In the genomic region with DNA sequence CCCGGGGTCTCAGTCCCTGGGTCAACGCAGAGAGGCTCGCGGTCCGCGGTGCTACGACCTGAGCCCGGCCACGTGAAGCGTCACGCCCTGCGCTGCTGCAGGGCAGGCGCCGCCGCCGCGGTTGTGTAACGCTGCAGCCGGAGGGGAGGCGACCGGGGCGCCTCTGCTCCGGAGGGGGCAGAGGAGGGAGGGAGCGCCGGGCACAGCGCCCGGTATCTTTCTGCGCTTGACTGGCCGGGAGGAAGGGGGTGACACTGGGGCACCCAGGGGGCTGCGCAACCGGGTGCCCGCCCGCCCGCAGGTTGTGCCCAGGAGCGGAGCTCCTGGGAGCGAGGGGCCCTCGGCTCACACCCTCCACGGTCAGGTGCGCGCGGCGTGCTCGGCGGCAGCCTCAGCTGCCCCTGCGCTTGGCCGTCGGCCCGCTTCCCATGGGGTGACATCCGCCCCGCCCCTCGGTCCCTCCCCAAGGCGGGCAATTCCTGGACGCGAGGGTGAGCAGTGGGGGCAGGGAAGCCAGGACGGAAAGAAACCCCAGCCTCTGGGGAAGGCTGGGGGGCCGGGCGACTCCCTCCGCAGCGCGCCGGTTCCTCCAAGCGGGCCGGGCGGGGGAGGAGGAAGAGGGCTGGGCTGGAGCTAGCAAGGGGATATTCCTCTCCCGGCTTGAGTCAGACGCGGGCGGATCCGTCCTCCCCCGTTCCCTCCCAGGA, we compare ENCODE assay signal across 1 cellular context.
TF ChIP-seq lines count a peak whose summit lies in the region.

No MANE protein-coding gene starts in this region.

TF ChIP-seq in HEK293, 187 proteins besides CTCF, POLR2A, EP300 and RAD21 (continued from another document and continues in another):
- TF ChIP-seq, protein P1, sequence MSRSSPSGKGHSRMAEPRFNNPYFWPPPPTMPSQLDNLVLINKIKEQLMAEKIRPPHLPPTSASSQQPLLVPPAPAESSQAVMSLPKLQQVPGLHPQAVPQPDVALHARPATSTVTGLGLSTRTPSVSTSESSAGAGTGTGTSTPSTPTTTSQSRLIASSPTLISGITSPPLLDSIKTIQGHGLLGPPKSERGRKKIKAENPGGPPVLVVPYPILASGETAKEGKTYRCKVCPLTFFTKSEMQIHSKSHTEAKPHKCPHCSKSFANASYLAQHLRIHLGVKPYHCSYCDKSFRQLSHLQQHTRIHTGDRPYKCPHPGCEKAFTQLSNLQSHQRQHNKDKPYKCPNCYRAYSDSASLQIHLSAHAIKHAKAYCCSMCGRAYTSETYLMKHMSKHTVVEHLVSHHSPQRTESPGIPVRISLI (tag by site-specific recombination; IDR thresholded peaks at IDR 0.05): no peak; the same call in 1 of the 2 replicates
- TF ChIP-seq SP7 (tag by site-specific recombination; IDR thresholded peaks at IDR 0.05) (peak; percentile 94), ZFHX2 (tag by site-specific recombination; conservative IDR thresholded peaks at IDR 0.05) (peak; percentile 88), EGR2 (tag by site-specific recombination; IDR thresholded peaks at IDR 0.05; ENCODE audit: low read depth) (peak; percentile 92), ZNF2 (tag by site-specific recombination; IDR thresholded peaks at IDR 0.05) (peak; percentile 78), ZNF292 (tag by site-specific recombination; IDR thresholded peaks at IDR 0.05; ENCODE audit: borderline replicate concordance, low read depth) (no peak), ZNF114 (tag by site-specific recombination; IDR thresholded peaks at IDR 0.05) (no peak), ZNF610 (tag by site-specific recombination; IDR thresholded peaks at IDR 0.05; ENCODE audit: borderline replicate concordance) (peak; percentile 80), OSR2 (tag by site-specific recombination; IDR thresholded peaks at IDR 0.05) (peak; percentile 94), ZNF510 (tag by site-specific recombination; IDR thresholded peaks at IDR 0.05; ENCODE audit: insufficient replicate concordance) (no peak), YY1 (tag by site-specific recombination; IDR thresholded peaks at IDR 0.05) (peak; percentile 36; the same call in 1 of the 2 replicates), ZNF37A (tag by site-specific recombination; IDR thresholded peaks at IDR 0.05) (no peak), ZNF501 (tag by site-specific recombination; IDR thresholded peaks at IDR 0.05) (peak; percentile 95), ZEB2 (tag by site-specific recombination; IDR thresholded peaks at IDR 0.05) (peak; percentile 98), OVOL3 (tag by site-specific recombination; IDR thresholded peaks at IDR 0.05) (0 out of 2 replicates have a peak, but pooled peaks have one; percentile 39), ZNF555 (tag by site-specific recombination; conservative IDR thresholded peaks at IDR 0.05) (no peak), ZNF394 (tag by site-specific recombination; IDR thresholded peaks at IDR 0.05; ENCODE audit: borderline replicate concordance) (peak; percentile 62; the same call in 1 of the 2 replicates), BCL11A (tag by site-specific recombination; IDR thresholded peaks at IDR 0.05; ENCODE audit: low read depth) (peak; percentile 89), ZBTB8A (tag by site-specific recombination; IDR thresholded peaks at IDR 0.05) (peak; percentile 99), GLIS1 (tag by site-specific recombination; IDR thresholded peaks at IDR 0.05) (peak; percentile 99), KLF1 (tag by site-specific recombination; IDR thresholded peaks at IDR 0.05) (peak; percentile 98), IKZF3 (tag by site-specific recombination; IDR thresholded peaks at IDR 0.05) (peak; percentile 100), ZNF660 (tag by site-specific recombination; IDR thresholded peaks at IDR 0.05) (peak; percentile 71), ZNF629 (tag by site-specific recombination; IDR thresholded peaks at IDR 0.05) (peak; percentile 90), ZIC2 (tag by site-specific recombination; IDR thresholded peaks at IDR 0.05) (peak; percentile 99), FEZF1 (tag by site-specific recombination; IDR thresholded peaks at IDR 0.05) (peak; percentile 37; the same call in 1 of the 2 replicates), MYNN (tag by site-specific recombination; IDR thresholded peaks at IDR 0.05; ENCODE audit: borderline replicate concordance) (peak; percentile 34; the same call in 1 of the 2 replicates), ZNF19 (tag by site-specific recombination; IDR thresholded peaks at IDR 0.05; ENCODE audit: low read depth) (no peak), ZBTB48 (tag by site-specific recombination; IDR thresholded peaks at IDR 0.05) (peak; percentile 81), ZNF707 (tag by site-specific recombination; IDR thresholded peaks at IDR 0.05) (no peak), ZNF324 (tag by site-specific recombination; IDR thresholded peaks at IDR 0.05) (peak; percentile 75), SP3 (tag by site-specific recombination; IDR thresholded peaks at IDR 0.05) (peak; percentile 96), MZF1 (tag by site-specific recombination; IDR thresholded peaks at IDR 0.05; ENCODE audit: borderline replicate concordance) (peak; percentile 98)
- TF ChIP-seq, protein P2, sequence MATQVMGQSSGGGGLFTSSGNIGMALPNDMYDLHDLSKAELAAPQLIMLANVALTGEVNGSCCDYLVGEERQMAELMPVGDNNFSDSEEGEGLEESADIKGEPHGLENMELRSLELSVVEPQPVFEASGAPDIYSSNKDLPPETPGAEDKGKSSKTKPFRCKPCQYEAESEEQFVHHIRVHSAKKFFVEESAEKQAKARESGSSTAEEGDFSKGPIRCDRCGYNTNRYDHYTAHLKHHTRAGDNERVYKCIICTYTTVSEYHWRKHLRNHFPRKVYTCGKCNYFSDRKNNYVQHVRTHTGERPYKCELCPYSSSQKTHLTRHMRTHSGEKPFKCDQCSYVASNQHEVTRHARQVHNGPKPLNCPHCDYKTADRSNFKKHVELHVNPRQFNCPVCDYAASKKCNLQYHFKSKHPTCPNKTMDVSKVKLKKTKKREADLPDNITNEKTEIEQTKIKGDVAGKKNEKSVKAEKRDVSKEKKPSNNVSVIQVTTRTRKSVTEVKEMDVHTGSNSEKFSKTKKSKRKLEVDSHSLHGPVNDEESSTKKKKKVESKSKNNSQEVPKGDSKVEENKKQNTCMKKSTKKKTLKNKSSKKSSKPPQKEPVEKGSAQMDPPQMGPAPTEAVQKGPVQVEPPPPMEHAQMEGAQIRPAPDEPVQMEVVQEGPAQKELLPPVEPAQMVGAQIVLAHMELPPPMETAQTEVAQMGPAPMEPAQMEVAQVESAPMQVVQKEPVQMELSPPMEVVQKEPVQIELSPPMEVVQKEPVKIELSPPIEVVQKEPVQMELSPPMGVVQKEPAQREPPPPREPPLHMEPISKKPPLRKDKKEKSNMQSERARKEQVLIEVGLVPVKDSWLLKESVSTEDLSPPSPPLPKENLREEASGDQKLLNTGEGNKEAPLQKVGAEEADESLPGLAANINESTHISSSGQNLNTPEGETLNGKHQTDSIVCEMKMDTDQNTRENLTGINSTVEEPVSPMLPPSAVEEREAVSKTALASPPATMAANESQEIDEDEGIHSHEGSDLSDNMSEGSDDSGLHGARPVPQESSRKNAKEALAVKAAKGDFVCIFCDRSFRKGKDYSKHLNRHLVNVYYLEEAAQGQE (tag by site-specific recombination; IDR thresholded peaks at IDR 0.05): peak; percentile 35; the same call in 1 of the 2 replicates
- TF ChIP-seq, protein P3, sequence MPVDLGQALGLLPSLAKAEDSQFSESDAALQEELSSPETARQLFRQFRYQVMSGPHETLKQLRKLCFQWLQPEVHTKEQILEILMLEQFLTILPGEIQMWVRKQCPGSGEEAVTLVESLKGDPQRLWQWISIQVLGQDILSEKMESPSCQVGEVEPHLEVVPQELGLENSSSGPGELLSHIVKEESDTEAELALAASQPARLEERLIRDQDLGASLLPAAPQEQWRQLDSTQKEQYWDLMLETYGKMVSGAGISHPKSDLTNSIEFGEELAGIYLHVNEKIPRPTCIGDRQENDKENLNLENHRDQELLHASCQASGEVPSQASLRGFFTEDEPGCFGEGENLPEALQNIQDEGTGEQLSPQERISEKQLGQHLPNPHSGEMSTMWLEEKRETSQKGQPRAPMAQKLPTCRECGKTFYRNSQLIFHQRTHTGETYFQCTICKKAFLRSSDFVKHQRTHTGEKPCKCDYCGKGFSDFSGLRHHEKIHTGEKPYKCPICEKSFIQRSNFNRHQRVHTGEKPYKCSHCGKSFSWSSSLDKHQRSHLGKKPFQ (tag by site-specific recombination; IDR thresholded peaks at IDR 0.05): peak; percentile 92
- TF ChIP-seq, protein P4, sequence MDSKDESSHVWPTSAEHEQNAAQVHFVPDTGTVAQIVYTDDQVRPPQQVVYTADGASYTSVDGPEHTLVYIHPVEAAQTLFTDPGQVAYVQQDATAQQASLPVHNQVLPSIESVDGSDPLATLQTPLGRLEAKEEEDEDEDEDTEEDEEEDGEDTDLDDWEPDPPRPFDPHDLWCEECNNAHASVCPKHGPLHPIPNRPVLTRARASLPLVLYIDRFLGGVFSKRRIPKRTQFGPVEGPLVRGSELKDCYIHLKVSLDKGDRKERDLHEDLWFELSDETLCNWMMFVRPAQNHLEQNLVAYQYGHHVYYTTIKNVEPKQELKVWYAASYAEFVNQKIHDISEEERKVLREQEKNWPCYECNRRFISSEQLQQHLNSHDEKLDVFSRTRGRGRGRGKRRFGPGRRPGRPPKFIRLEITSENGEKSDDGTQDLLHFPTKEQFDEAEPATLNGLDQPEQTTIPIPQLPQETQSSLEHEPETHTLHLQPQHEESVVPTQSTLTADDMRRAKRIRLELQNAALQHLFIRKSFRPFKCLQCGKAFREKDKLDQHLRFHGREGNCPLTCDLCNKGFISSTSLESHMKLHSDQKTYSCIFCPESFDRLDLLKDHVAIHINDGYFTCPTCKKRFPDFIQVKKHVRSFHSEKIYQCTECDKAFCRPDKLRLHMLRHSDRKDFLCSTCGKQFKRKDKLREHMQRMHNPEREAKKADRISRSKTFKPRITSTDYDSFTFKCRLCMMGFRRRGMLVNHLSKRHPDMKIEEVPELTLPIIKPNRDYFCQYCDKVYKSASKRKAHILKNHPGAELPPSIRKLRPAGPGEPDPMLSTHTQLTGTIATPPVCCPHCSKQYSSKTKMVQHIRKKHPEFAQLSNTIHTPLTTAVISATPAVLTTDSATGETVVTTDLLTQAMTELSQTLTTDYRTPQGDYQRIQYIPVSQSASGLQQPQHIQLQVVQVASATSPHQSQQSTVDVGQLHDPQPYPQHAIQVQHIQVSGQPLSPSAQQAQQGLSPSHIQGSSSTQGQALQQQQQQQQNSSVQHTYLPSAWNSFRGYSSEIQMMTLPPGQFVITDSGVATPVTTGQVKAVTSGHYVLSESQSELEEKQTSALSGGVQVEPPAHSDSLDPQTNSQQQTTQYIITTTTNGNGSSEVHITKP (tag by site-specific recombination; IDR thresholded peaks at IDR 0.05): peak; percentile 95
- TF ChIP-seq, protein P5, sequence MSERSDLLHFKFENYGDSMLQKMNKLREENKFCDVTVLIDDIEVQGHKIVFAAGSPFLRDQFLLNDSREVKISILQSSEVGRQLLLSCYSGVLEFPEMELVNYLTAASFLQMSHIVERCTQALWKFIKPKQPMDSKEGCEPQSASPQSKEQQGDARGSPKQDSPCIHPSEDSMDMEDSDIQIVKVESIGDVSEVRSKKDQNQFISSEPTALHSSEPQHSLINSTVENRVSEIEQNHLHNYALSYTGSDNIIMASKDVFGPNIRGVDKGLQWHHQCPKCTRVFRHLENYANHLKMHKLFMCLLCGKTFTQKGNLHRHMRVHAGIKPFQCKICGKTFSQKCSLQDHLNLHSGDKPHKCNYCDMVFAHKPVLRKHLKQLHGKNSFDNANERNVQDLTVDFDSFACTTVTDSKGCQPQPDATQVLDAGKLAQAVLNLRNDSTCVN (tag by site-specific recombination; optimal IDR thresholded peaks at IDR 0.05): peak; percentile 98
- TF ChIP-seq, protein P6, sequence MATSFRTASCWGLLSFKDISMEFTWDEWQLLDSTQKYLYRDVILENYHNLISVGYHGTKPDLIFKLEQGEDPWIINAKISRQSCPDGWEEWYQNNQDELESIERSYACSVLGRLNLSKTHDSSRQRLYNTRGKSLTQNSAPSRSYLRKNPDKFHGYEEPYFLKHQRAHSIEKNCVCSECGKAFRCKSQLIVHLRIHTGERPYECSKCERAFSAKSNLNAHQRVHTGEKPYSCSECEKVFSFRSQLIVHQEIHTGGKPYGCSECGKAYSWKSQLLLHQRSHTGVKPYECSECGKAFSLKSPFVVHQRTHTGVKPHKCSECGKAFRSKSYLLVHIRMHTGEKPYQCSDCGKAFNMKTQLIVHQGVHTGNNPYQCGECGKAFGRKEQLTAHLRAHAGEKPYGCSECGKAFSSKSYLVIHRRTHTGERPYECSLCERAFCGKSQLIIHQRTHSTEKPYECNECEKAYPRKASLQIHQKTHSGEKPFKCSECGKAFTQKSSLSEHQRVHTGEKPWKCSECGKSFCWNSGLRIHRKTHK (tag by site-specific recombination; IDR thresholded peaks at IDR 0.05): no peak
- TF ChIP-seq, protein P7, sequence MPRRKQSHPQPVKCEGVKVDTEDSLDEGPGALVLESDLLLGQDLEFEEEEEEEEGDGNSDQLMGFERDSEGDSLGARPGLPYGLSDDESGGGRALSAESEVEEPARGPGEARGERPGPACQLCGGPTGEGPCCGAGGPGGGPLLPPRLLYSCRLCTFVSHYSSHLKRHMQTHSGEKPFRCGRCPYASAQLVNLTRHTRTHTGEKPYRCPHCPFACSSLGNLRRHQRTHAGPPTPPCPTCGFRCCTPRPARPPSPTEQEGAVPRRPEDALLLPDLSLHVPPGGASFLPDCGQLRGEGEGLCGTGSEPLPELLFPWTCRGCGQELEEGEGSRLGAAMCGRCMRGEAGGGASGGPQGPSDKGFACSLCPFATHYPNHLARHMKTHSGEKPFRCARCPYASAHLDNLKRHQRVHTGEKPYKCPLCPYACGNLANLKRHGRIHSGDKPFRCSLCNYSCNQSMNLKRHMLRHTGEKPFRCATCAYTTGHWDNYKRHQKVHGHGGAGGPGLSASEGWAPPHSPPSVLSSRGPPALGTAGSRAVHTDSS (tag by site-specific recombination; IDR thresholded peaks at IDR 0.05): peak; percentile 45
- TF ChIP-seq, protein P8, sequence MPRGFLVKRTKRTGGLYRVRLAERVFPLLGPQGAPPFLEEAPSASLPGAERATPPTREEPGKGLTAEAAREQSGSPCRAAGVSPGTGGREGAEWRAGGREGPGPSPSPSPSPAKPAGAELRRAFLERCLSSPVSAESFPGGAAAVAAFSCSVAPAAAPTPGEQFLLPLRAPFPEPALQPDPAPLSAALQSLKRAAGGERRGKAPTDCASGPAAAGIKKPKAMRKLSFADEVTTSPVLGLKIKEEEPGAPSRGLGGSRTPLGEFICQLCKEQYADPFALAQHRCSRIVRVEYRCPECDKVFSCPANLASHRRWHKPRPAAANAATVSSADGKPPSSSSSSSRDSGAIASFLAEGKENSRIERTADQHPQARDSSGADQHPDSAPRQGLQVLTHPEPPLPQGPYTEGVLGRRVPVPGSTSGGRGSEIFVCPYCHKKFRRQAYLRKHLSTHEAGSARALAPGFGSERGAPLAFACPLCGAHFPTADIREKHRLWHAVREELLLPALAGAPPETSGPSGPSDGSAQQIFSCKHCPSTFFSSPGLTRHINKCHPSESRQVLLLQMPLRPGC (tag by site-specific recombination; IDR thresholded peaks at IDR 0.05): peak; percentile 87
- TF ChIP-seq, protein P9, sequence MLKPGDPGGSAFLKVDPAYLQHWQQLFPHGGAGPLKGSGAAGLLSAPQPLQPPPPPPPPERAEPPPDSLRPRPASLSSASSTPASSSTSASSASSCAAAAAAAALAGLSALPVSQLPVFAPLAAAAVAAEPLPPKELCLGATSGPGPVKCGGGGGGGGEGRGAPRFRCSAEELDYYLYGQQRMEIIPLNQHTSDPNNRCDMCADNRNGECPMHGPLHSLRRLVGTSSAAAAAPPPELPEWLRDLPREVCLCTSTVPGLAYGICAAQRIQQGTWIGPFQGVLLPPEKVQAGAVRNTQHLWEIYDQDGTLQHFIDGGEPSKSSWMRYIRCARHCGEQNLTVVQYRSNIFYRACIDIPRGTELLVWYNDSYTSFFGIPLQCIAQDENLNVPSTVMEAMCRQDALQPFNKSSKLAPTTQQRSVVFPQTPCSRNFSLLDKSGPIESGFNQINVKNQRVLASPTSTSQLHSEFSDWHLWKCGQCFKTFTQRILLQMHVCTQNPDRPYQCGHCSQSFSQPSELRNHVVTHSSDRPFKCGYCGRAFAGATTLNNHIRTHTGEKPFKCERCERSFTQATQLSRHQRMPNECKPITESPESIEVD (tag by site-specific recombination; IDR thresholded peaks at IDR 0.05): peak; percentile 49
